10 cellular contexts compared by ENCODE assay signal in genomic region chr5:126358525-126358924, GRCh38.
DNase-seq lines count a peak whose midpoint lies in the region; ATAC-seq and TF ChIP-seq lines count a peak whose summit lies in the region.
"Had no signal": no experiment of that assay in that cellular context is flagged by ENCODE, and none has a peak within 500 bp of the region (broad histone marks: within the 10 kb centered on the region; RNA-seq: fewer than 3 reads in every experiment).

No MANE protein-coding gene starts in this region.

- no peaks in the 10 kb centered on the region for H3K9me3 Mint-ChIP-seq in immature natural killer cell

- peaks cover 5 to 44% (median 12%) of the 10 kb centered on the region in 4 donors for H3K4me1 ChIP-seq in transverse colon

- H3K4me1 Mint-ChIP-seq in immature natural killer cell: peaks cover 25 to 31% of the 10 kb centered on the region in 2 donors

- H3K36me3 ChIP-seq in transverse colon: no peaks in the 10 kb centered on the region

- no peak for TF ChIP-seq CTCF in transverse colon (IDR thresholded peaks at IDR 0.05)

- H3K27ac Mint-ChIP-seq in immature natural killer cell: peak overlapping the region in 3 of 6 donors; percentile 2 to 43 (median 14)

- ATAC-seq in GM18861 (IDR thresholded peaks at IDR 0.05; ENCODE audit: unreplicated experiment) (peak; percentile 85), GM21825 (IDR thresholded peaks at IDR 0.05; ENCODE audit: unreplicated experiment) (peak; percentile 92), HG03558 (IDR thresholded peaks at IDR 0.05; ENCODE audit: extremely low read depth, unreplicated experiment) (peak; percentile 80)

- intact Hi-C loops in transverse colon (cut with DNase I; ENCODE audit: low total_unique reads): no loop called here

- peak; percentile 23 to 31 (median 27) for DNase-seq in immature natural killer cell
- no peak for DNase-seq in activated CD4-positive, alpha-beta T cell treated with anti-CD3 and anti-CD28 coated beads for 1 hour
- no peak for DNase-seq in ureter (ENCODE audit: low spot score)
- no peak for DNase-seq in LoVo (ENCODE audit: low spot score)
- no peak for DNase-seq in transverse colon
- DNase-seq: effector memory CD4-positive, alpha-beta T cell; NCI-H146 had no signal

- WGBS in transverse colon (ENCODE audit: low coverage in 1 of 2), 2 donors: 72 to 79% methylated on average over 4 of the region's 4 CpGs

- no peak overlapping the region for H3K4me3 Mint-ChIP-seq in immature natural killer cell

- H3K9me3 ChIP-seq in transverse colon: no peaks in the 10 kb centered on the region

- no peak overlapping the region for H3K27ac ChIP-seq in transverse colon

- no peak for TF ChIP-seq EP300 in transverse colon (IDR thresholded peaks at IDR 0.05; ENCODE audit: low read depth)

- H3K4me3 ChIP-seq in transverse colon: no peak overlapping the region

- no peaks in the 10 kb centered on the region for H3K36me3 Mint-ChIP-seq in immature natural killer cell

- in situ Hi-C loops in transverse colon (cut with MboI; ENCODE audit: low pct_ligation_motif_present in 1 of 4, low pct_unique_long_range_greater_than_20kb in 1 of 4, low sequenced_read_pairs in 3 of 4): loop anchor here in 2 of 4 donors (10.0 kb wide), 1 partner anchor 176 kb away; no protein-coding TSS in a partner anchor

- TF ChIP-seq POLR2A in transverse colon (IDR thresholded peaks at IDR 0.05): no peak

- H3K27me3 ChIP-seq in transverse colon: no peaks in the 10 kb centered on the region

- H3K27me3 Mint-ChIP-seq in immature natural killer cell (ENCODE audit: low read depth in 3 of 3): peaks cover 2 to 9% (median 7%) of the 10 kb centered on the region in 3 donors

Comparison
In these comparisons a context has a peak if more than half of its experiments do, and no peak if none do; other contexts are left out.
1. DNase-seq: peak in immature natural killer cell (3 of 3); none in activated CD4-positive, alpha-beta T cell treated with anti-CD3 and anti-CD28 coated beads for 1 hour (single experiment), ureter (single experiment), LoVo (single experiment) and transverse colon (single experiment).
2. Peak in every context shown above with its lines, with median percentiles within 50 percentile points of each other: ATAC-seq.